ENCODE assay signal across 1 cellular context in the genomic region with DNA sequence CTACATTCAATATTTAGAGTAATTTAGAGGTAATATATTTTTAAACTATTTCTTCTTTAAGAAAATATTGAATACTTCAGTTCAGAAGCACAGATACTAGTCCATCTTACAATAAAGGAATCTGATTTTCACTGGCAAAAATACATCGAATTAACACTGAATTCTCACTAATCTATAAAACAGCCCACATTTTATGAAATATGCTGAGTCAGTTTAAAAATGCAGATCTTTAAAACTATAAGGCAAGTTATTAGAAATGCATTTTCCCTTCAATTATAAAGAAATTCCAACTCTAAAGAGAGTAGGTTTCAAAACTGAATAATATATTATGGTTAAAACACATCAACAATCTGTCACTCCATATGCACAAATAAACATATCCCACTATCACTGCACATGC.
A peak's percentile ranks its signal among the peaks of the same experiment; 100 is the strongest.
TF ChIP-seq lines count a peak whose summit lies in the region.

No MANE protein-coding gene starts in this region.

TF ChIP-seq in K562, 482 proteins besides CTCF, POLR2A, EP300 and RAD21 (continued from another document):
- TF ChIP-seq, protein P1, sequence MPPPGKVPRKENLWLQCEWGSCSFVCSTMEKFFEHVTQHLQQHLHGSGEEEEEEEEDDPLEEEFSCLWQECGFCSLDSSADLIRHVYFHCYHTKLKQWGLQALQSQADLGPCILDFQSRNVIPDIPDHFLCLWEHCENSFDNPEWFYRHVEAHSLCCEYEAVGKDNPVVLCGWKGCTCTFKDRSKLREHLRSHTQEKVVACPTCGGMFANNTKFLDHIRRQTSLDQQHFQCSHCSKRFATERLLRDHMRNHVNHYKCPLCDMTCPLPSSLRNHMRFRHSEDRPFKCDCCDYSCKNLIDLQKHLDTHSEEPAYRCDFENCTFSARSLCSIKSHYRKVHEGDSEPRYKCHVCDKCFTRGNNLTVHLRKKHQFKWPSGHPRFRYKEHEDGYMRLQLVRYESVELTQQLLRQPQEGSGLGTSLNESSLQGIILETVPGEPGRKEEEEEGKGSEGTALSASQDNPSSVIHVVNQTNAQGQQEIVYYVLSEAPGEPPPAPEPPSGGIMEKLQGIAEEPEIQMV (tag; conservative IDR thresholded peaks at IDR 0.05; ENCODE audit: low read depth), result no peak
- TF ChIP-seq C11orf30 (IDR thresholded peaks at IDR 0.05; ENCODE audit: low read depth) (peak; percentile 74), FOXK2 (conservative IDR thresholded peaks at IDR 0.05 in 1 of 2, IDR thresholded peaks at IDR 0.05 in 1 of 2; ENCODE audit: low read depth in 2 of 2) (no peak), SUPT5H (IDR thresholded peaks at IDR 0.05) (no peak), RFX5 (IDR thresholded peaks at IDR 0.05; ENCODE audit: low read depth, low read length) (no peak), ZNF23 (CRISPR knock-in tag; IDR thresholded peaks at IDR 0.05) (no peak), SP1 (CRISPR knock-in tag; IDR thresholded peaks at IDR 0.05) (no peak), CTBP1 (IDR thresholded peaks at IDR 0.05; ENCODE audit: borderline replicate concordance) (no peak), TAF7 (tag; IDR thresholded peaks at IDR 0.05) (no peak), NR2F6 (CRISPR knock-in tag; IDR thresholded peaks at IDR 0.05) (no peak), MAFG (tag; conservative IDR thresholded peaks at IDR 0.05) (peak; percentile 79), PURB (CRISPR knock-in tag; IDR thresholded peaks at IDR 0.05; ENCODE audit: low read depth) (no peak), MAFF (IDR thresholded peaks at IDR 0.05; ENCODE audit: low read length) (peak; percentile 85), ZNF316 (IDR thresholded peaks at IDR 0.05) (peak; percentile 92)
- TF ChIP-seq, protein P2, sequence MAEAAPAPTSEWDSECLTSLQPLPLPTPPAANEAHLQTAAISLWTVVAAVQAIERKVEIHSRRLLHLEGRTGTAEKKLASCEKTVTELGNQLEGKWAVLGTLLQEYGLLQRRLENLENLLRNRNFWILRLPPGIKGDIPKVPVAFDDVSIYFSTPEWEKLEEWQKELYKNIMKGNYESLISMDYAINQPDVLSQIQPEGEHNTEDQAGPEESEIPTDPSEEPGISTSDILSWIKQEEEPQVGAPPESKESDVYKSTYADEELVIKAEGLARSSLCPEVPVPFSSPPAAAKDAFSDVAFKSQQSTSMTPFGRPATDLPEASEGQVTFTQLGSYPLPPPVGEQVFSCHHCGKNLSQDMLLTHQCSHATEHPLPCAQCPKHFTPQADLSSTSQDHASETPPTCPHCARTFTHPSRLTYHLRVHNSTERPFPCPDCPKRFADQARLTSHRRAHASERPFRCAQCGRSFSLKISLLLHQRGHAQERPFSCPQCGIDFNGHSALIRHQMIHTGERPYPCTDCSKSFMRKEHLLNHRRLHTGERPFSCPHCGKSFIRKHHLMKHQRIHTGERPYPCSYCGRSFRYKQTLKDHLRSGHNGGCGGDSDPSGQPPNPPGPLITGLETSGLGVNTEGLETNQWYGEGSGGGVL (CRISPR knock-in tag; IDR thresholded peaks at IDR 0.05), result no peak
